In genomic region chr9:134751630-134752029, GRCh38 we compare ENCODE assay signal across 16 cellular contexts.
"Had no signal": no experiment of that assay in that cellular context is flagged by ENCODE, and none has a peak within 500 bp of the region (broad histone marks: within the 10 kb centered on the region; RNA-seq: fewer than 3 reads in every experiment).

No MANE protein-coding gene starts in this region.

- DNase-seq: activated CD4-positive, alpha-beta T cell treated with anti-CD3 and anti-CD28 coated beads, Interleukin-2, amount 50 U/mL, for 4 hours; activated gamma-delta T cell; cortex of kidney; effector CD4-positive, alpha-beta T cell; gastrocnemius medialis; head of caudate nucleus; kidney glomerular epithelial cell; left ventricle myocardium superior; nephron progenitor cell; occipital lobe; retina; stimulated activated CD4-positive, alpha-beta T cell treated with anti-CD3 and anti-CD28 coated beads, Interleukin-2, amount 100 ng/mL, for 24 hours; stimulated activated naive CD4-positive, alpha-beta T cell treated with Interleukin-2 at 50 U/mL for 16 hours; tibial artery had no signal

- H3K4me3 ChIP-seq: ascending aorta, breast epithelium, gastrocnemius medialis, tibial artery had no signal

- H3K27ac ChIP-seq: ascending aorta, breast epithelium, gastrocnemius medialis, tibial artery had no signal

- H3K27me3 ChIP-seq: ascending aorta, breast epithelium, tibial artery had no signal
